Comparison of ENCODE assay signal across 19 cellular contexts in the genomic region with DNA sequence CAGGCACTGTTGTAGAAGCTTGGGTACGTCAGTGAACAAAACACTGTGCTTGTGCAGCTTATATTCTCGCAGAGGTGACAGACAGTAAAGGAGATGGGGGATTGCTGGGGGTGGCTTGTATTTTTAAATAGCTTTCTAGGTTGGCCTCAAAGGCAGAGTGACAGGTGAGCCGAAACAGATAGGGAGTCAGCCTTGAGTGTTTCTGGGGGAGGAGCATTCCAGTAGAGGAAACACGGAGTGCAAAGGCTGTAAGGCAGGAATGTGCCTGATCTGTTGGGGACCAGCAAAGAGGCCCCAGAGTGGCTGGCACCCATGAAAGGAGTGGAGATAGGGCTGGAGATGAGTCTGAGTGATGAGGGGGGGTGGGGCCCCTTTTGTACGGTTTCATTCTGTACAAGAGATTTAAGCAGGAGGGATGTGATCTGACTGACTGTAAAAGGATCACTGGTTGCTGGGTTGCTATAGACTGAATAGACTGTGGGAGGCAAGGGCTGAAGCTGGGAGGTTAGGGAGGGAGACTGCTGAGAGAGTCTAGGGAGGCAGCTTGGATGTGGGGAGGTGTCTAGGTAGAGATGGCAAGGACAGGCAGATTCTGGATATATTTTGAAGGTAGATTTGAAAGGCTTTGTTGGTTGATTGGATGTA. TPM values are rescaled to one million over a fixed set of nuclear protein-coding genes. Genes with fewer than 3 reads are reported as not detected.
A peak's percentile ranks its signal among the peaks of the same experiment; 100 is the strongest.
DNase-seq lines count a peak whose midpoint lies in the region; ATAC-seq and TF ChIP-seq lines count a peak whose summit lies in the region.
"Had no signal": no experiment of that assay in that cellular context is flagged by ENCODE, and none has a peak within 500 bp of the region (broad histone marks: within the 10 kb centered on the region; RNA-seq: fewer than 3 reads in every experiment).

No MANE protein-coding gene starts in this region.

- no peak overlapping the region for H2AFZ ChIP-seq in osteoblast (ENCODE audit: low read length)

- H3K36me3 Mint-ChIP-seq in neural crest cell (ENCODE audit: low read depth), result peaks cover 6% of the 10 kb centered on the region
- H3K36me3 Mint-ChIP-seq: natural killer cell had no signal

- no peak overlapping the region for H3K4me2 ChIP-seq in osteoblast (ENCODE audit: insufficient read depth, low read length)

- no peaks in the 10 kb centered on the region for H3K27me3 Mint-ChIP-seq in neural crest cell (ENCODE audit: low read depth)
- H3K27me3 Mint-ChIP-seq: activated B cell treated with CpG ODN at 0.5 μM for 24 hours; CD8-positive, alpha-beta memory T cell; stimulated activated naive CD8-positive, alpha-beta T cell treated with anti-CD3 and anti-CD28 coated beads, Interleukin-15, Interleukin-2, amounts not matched to agents 100 ng/mL and 50 ng/mL, for 24 hours had no signal

- no peaks in the 10 kb centered on the region for H4K20me1 ChIP-seq in osteoblast (ENCODE audit: insufficient read depth, low read length)

- no peaks in the 10 kb centered on the region for H3K9me3 Mint-ChIP-seq in neural crest cell
- H3K9me3 Mint-ChIP-seq: activated B cell treated with CpG ODN at 0.5 μM for 24 hours; CD8-positive, alpha-beta memory T cell; natural killer cell; stimulated activated naive CD8-positive, alpha-beta T cell treated with anti-CD3 and anti-CD28 coated beads, Interleukin-15, Interleukin-2, amounts not matched to agents 100 ng/mL and 50 ng/mL, for 24 hours had no signal

- H3K4me1 Mint-ChIP-seq in neural crest cell, result peaks cover 22% of the 10 kb centered on the region

- H3K36me3 ChIP-seq in left ventricle myocardium inferior (no peaks in the 10 kb centered on the region), osteoblast (ENCODE audit: insufficient read depth, low read length) (peaks cover 4% of the 10 kb centered on the region)

- peak overlapping the region; percentile 63 for H3K27ac ChIP-seq in left ventricle myocardium inferior (replicated peaks)
- H3K27ac ChIP-seq in osteoblast (ENCODE audit: low read depth, low read length), result no peak overlapping the region

- no peak overlapping the region for H3K4me3 Mint-ChIP-seq in neural crest cell
- H3K4me3 Mint-ChIP-seq: activated B cell treated with CpG ODN at 0.5 μM for 24 hours; CD8-positive, alpha-beta memory T cell; natural killer cell; stimulated activated naive CD8-positive, alpha-beta T cell treated with anti-CD3 and anti-CD28 coated beads, Interleukin-15, Interleukin-2, amounts not matched to agents 100 ng/mL and 50 ng/mL, for 24 hours had no signal

- H3K79me2 ChIP-seq in osteoblast (ENCODE audit: insufficient read depth, low read length), result peaks cover 76% of the 10 kb centered on the region

- H3K4me3 ChIP-seq in left ventricle myocardium inferior, result peak overlapping the region; percentile 3
- no peak overlapping the region for H3K4me3 ChIP-seq in osteoblast (ENCODE audit: insufficient read depth, low read length)

- H3K27me3 ChIP-seq in left ventricle myocardium inferior (ENCODE audit: low read depth) (no peaks in the 10 kb centered on the region), osteoblast (ENCODE audit: insufficient read depth, low read length) (no peaks in the 10 kb centered on the region)

- intact Hi-C loops in left ventricle myocardium inferior (cut with micrococcal nuclease), result no loop called here

- no peaks in the 10 kb centered on the region for H3K9me3 ChIP-seq in left ventricle myocardium inferior (replicated peaks)
- no peaks in the 10 kb centered on the region for H3K9me3 ChIP-seq in osteoblast (ENCODE audit: low read depth, low read length)

- peaks cover 64% of the 10 kb centered on the region for H3K4me1 ChIP-seq in left ventricle myocardium inferior
- H3K4me1 ChIP-seq in osteoblast (ENCODE audit: insufficient read depth, low read length), result peaks cover 22% of the 10 kb centered on the region

- DNase-seq in ELF-1 (ENCODE audit: low read depth, low spot score), result peak; percentile 75
- peak; percentile 49 for DNase-seq in amniotic epithelial cell (ENCODE audit: low read depth)
- no peak for DNase-seq in left ventricle myocardium inferior
- no peak for DNase-seq in neural crest cell (ENCODE audit: low read depth, low spot score)
- DNase-seq in SHP77 (lab: John Stamatoyannopoulos, UW), result no peak
- DNase-seq in osteoblast (ENCODE audit: insufficient read length, low spot score, missing footprints), result no peak
- DNase-seq in activated effector memory CD4-positive, alpha-beta T cell treated with Interleukin-2 at 50 U/mL for 16 hours, result no peak
- DNase-seq: activated B cell treated with CpG ODN at 0.5 μM for 24 hours; activated effector memory CD4-positive, alpha-beta T cell treated with anti-CD3 and anti-CD28 coated beads, Interleukin-2, amount 50 U/mL, for 16 hours; CD8-positive, alpha-beta memory T cell; cortex of kidney; DND-41; natural killer cell; NCI-H1417 treated with DMSO at 0.1 percent for 48 hours; NCI-H446 treated with DMSO at 0.1 percent for 48 hours; T-helper 1 cell had no signal

- no peak for TF ChIP-seq CTCF in left ventricle myocardium inferior (IDR thresholded peaks at IDR 0.05; ENCODE audit: borderline replicate concordance)
- TF ChIP-seq CTCF in neural crest cell (conservative IDR thresholded peaks at IDR 0.05), result no peak
- TF ChIP-seq CTCF in osteoblast (IDR thresholded peaks at IDR 0.05; ENCODE audit: extremely low read depth, low read depth, low read length), result no peak

- no peak for ATAC-seq in HG03280 (IDR thresholded peaks at IDR 0.05; ENCODE audit: unreplicated experiment)
- ATAC-seq: HCT116, natural killer cell had no signal

- peak overlapping the region; percentile 0 for H3K27ac Mint-ChIP-seq in neural crest cell (ENCODE audit: unreplicated experiment)
- H3K27ac Mint-ChIP-seq: activated B cell treated with CpG ODN at 0.5 μM for 24 hours; natural killer cell; stimulated activated naive CD8-positive, alpha-beta T cell treated with anti-CD3 and anti-CD28 coated beads, Interleukin-15, Interleukin-2, amounts not matched to agents 100 ng/mL and 50 ng/mL, for 24 hours had no signal

RNA-seq across cellular contexts. Expression of gene NUP93, which starts 15.2 kb away (rescaled TPM):
- total RNA-seq in left ventricle myocardium inferior (27.1 TPM), neural crest cell (151 and 152 TPM in 2 replicates), osteoblast (36.8 and 40.5 TPM in 2 replicates)

Comparison
In these comparisons a context has a peak if more than half of its experiments do, and no peak if none do; other contexts are left out.
1. DNase-seq: peak in ELF-1 (single experiment) and amniotic epithelial cell (single experiment); none in left ventricle myocardium inferior (single experiment), neural crest cell (single experiment), SHP77 (0 of 2), osteoblast (single experiment) and activated effector memory CD4-positive, alpha-beta T cell treated with Interleukin-2 at 50 U/mL for 16 hours (single experiment).